8 cellular contexts compared by ENCODE assay signal in the genomic region with DNA sequence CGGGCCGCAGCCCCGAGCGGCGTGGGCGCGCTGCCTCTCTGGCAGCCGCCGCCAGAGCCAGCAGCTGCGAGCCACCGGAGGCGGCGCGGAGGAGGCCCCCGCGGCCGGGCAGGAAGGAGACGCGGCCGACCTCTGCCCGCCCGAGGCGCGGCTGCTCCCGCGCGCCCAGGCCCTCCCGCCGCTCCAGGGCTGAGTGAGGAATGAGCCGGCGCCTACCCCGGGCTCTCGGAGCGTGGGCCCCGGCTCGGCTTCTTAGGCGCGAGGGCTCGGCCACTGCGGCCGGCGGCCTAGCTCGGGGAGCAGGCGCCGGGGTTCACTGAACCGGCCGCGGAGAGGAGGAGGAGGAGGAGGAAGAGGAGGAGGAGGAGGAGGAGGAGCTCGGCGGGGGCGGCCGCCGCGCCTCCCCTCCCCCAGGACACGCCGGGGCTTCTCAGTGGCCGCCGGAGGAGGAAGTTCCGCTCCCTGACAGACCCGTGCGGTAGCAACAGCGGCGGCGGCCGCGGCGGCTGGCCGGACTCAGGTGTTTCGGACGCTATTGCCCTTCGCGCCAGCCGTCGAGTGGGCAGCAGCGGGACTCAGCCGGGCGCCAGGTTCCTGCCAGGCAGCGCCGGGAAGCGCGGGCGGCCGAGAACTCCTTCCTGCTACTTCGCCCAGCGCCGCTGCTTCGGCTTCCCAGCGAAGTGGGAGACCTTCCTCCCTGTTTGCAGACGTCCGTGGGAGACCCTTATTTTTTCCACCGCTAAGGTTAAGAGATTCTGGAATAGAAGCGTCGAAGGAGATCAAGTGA. TPM values are rescaled to one million over a fixed set of nuclear protein-coding genes. Genes with fewer than 3 reads are reported as not detected.
DNase-seq lines count a peak whose midpoint lies in the region; ATAC-seq and TF ChIP-seq lines count a peak whose summit lies in the region.

Gene MAN1A2 (plus strand): TSS at position 468 of the 787 bp plus-strand sequence. CDS start 735 bp downstream, outside the sequence.

- H3K4me1 ChIP-seq in adrenal gland (replicated peaks in 1 of 2): peaks cover 5 to 62% of the 10 kb centered on the region in 2 donors
- peaks cover 4 to 60% (median 36%) of the 10 kb centered on the region in 12 donors for H3K4me1 ChIP-seq in heart left ventricle
- peaks cover 35% of the 10 kb centered on the region for H3K4me1 ChIP-seq in upper lobe of right lung

- H3K27me3 ChIP-seq in adrenal gland: no peaks in the 10 kb centered on the region
- no peaks in the 10 kb centered on the region for H3K27me3 ChIP-seq in heart left ventricle
- no peaks in the 10 kb centered on the region for H3K27me3 ChIP-seq in upper lobe of right lung

- no peaks in the 10 kb centered on the region for H3K36me3 ChIP-seq in adrenal gland (replicated peaks in 1 of 2)
- no peaks in the 10 kb centered on the region for H3K36me3 ChIP-seq in heart left ventricle
- H3K36me3 ChIP-seq in upper lobe of right lung: no peaks in the 10 kb centered on the region

- ATAC-seq in T-cell (replicated peaks in 1 of 4): peak; percentile 71 to 74 (median 72)
- peak; percentile 92 to 97 (median 96) for ATAC-seq in heart left ventricle
- ATAC-seq in upper lobe of right lung: peak; percentile 94

- H3K27me3 Mint-ChIP-seq in T-cell: no peaks in the 10 kb centered on the region

- H3K4me1 Mint-ChIP-seq in T-cell: peaks cover 61 to 82% (median 70%) of the 10 kb centered on the region in 3 donors

- H3K27ac ChIP-seq in adrenal gland (peak within 1 kb of the TSS; percentile 80 to 99 (median 97)), heart left ventricle (peak within 1 kb of the TSS; percentile 90 to 99 (median 99)), upper lobe of right lung (peak within 1 kb of the TSS; percentile 92)

- 0 to 4% (median 0%) methylated on average over 7 to 90 of the region's 93 CpGs for WGBS in adrenal gland, 4 donors
- WGBS in heart left ventricle, 4 donors: 0 to 1% (median 0%) methylated on average over 12 to 93 of the region's 93 CpGs

- DNase-seq in GM04504 (ENCODE audit: low read depth) (peak; percentile 53), GOT3 (lab: John Stamatoyannopoulos, UW) (peak; percentile 16), LoVo (ENCODE audit: low spot score) (peak; percentile 84), T-cell (peak in 33 of 34 experiments; percentile 30 to 74 (median 55)), adrenal gland (peak; percentile 90 to 94 (median 92)), heart left ventricle (peak; percentile 92 to 95 (median 93)), posterior vena cava (ENCODE audit: low spot score) (peak; percentile 95), upper lobe of right lung (peak; percentile 96)

- peak in 1 of 2 donors; percentile 83 for TF ChIP-seq POLR2A in adrenal gland (IDR thresholded peaks at IDR 0.05)
- peak in 1 of 2 donors; percentile 81 for TF ChIP-seq POLR2A in heart left ventricle (IDR thresholded peaks at IDR 0.05)

- H3K27ac Mint-ChIP-seq in T-cell: peak within 1 kb of the TSS; percentile 98

- CTCF ChIA-PET in T-cell (lab: Charles Lee): interaction anchor here (0.6 to 1.0 kb wide), 3 partner anchors 9 to 62 kb away, joined by 3 to 4 read pairs (median 3); no protein-coding TSS in a partner anchor

- POLR2A ChIA-PET in T-cell (lab: Charles Lee): interaction anchor here (0.6 to 0.9 kb wide), 4 partner anchors 251 to 563 kb away, joined by 3 to 12 read pairs (median 4); partner anchors contain the start of genes GDAP2 (in 2 of the 2) and WDR3 (in 1 of the 2)

- H3K4me3 ChIP-seq in adrenal gland (peak within 1 kb of the TSS; percentile 39 to 97 (median 85)), heart left ventricle (peak within 1 kb of the TSS; percentile 73 to 94 (median 88)), upper lobe of right lung (peak within 1 kb of the TSS; percentile 81)

- TF ChIP-seq CTCF in adrenal gland (IDR thresholded peaks at IDR 0.05): peak in 2 of 6 experiments; percentile 2 to 10
- TF ChIP-seq CTCF in heart left ventricle (IDR thresholded peaks at IDR 0.05): no peak
- no peak for TF ChIP-seq CTCF in upper lobe of right lung (IDR thresholded peaks at IDR 0.05)

- peak within 1 kb of the TSS; percentile 94 to 97 (median 95) for H3K4me3 Mint-ChIP-seq in T-cell

- no peaks in the 10 kb centered on the region for H3K9me3 Mint-ChIP-seq in T-cell

- intact Hi-C loops in adrenal gland (cut with DNase I): no loop called here
- intact Hi-C loops in heart left ventricle (cut with DNase I): loop anchor here in 6 of 10 donors (2.0 to 10.0 kb wide), 4 partner anchors 108 to 246 kb away; partner anchors contain the start of genes TRIM45 (in 5 of the 6) and TENT5C (in 2 of the 6)
- intact Hi-C loops in posterior vena cava (cut with DNase I): no loop called here
- intact Hi-C loops in upper lobe of right lung (cut with DNase I): no loop called here

- peaks cover 3% of the 10 kb centered on the region for H3K36me3 Mint-ChIP-seq in T-cell

- no peaks in the 10 kb centered on the region for H3K9me3 ChIP-seq in adrenal gland (replicated peaks in 1 of 3)
- H3K9me3 ChIP-seq in heart left ventricle: no peaks in the 10 kb centered on the region
- no peaks in the 10 kb centered on the region for H3K9me3 ChIP-seq in upper lobe of right lung

RNA-seq across cellular contexts. Expression of gene MAN1A2, which starts in this region (rescaled TPM):
- total RNA-seq in T-cell: 10 to 100 TPM; 43.3 to 64.4 (median 51.4) TPM
- total RNA-seq in adrenal gland: 10 to 100 TPM; 29.0 to 45.2 (median 36.8) TPM
- polyA plus RNA-seq in adrenal gland: 10 to 100 TPM in 1 of 3 donors, 1 to 10 TPM in 2; 4.4 to 31.2 (median 7.2) TPM
- total RNA-seq in heart left ventricle: 10 to 100 TPM; 15.8 to 36.5 (median 23.9) TPM
- 10 to 100 TPM in 1 of 2 donors, 1 to 10 TPM in 1; 5.1 to 12.9 TPM for polyA plus RNA-seq in heart left ventricle
- 10 to 100 TPM; 47.3 to 48.7 TPM for total RNA-seq in posterior vena cava
- total RNA-seq in upper lobe of right lung: 40.3 TPM

Comparison
In these comparisons a context has a peak if more than half of its experiments do, and no peak if none do; other contexts are left out.
1. Peak in every context shown above with its lines: DNase-seq, ATAC-seq, H3K4me3 ChIP-seq and H3K27ac ChIP-seq.
2. DNase-seq: peak in every context shown above with its lines; median percentile 96 in upper lobe of right lung; 95 in posterior vena cava; 93 in heart left ventricle; 92 in adrenal gland; 84 in LoVo; 55 in T-cell; 53 in GM04504; 16 in GOT3.
3. intact Hi-C loops: an anchor here in heart left ventricle (2.0 to 10.0 kb wide); none called in adrenal gland, posterior vena cava and upper lobe of right lung.